Comparison of ENCODE assay signal across 17 cellular contexts in genomic region chr19:23365222-23365621, GRCh38. TPM values are rescaled to one million over a fixed set of nuclear protein-coding genes. Genes with fewer than 3 reads are reported as not detected.
DNase-seq lines count a peak whose midpoint lies in the region; ATAC-seq, FAIRE-seq and TF ChIP-seq lines count a peak whose summit lies in the region.
"Had no signal": no experiment of that assay in that cellular context is flagged by ENCODE, and none has a peak within 500 bp of the region (broad histone marks: within the 10 kb centered on the region; RNA-seq: fewer than 3 reads in every experiment).

No MANE protein-coding gene starts in this region.

- H3K79me2 ChIP-seq in mammary epithelial cell (ENCODE audit: insufficient read depth, low read length) (peaks cover 8% of the 10 kb centered on the region), PC-3 (ENCODE audit: low read length) (no peaks in the 10 kb centered on the region)

- H3K9me3 Mint-ChIP-seq in activated CD4-positive, alpha-beta T cell treated with anti-CD3 and anti-CD28 coated beads, Interleukin-2, amount 10 ng/mL, durations not matched to agents 7 days and 5 days, result peaks cover 36% of the 10 kb centered on the region

- no peak overlapping the region for H3K27ac Mint-ChIP-seq in activated CD4-positive, alpha-beta T cell treated with anti-CD3 and anti-CD28 coated beads, Interleukin-2, amount 10 ng/mL, durations not matched to agents 7 days and 5 days
- H3K27ac Mint-ChIP-seq: CD14-positive monocyte; CD8-positive, alpha-beta memory T cell; GM23338; IgD-negative memory B cell had no signal

- CTCF ChIA-PET in mammary epithelial cell (lab: Charles Lee; ENCODE audit: low non-redundant PET), result no interaction called here
- CTCF ChIA-PET in PC-3 (lab: Charles Lee), result no interaction called here
- CTCF ChIA-PET in activated CD4-positive, alpha-beta T cell treated with anti-CD3 and anti-CD28 coated beads, Interleukin-2, amount 10 ng/mL, durations not matched to agents 7 days and 5 days (lab: Charles Lee), result interaction anchor here (0.6 kb wide), 1 partner anchor 727 kb away, joined by 4 read pairs; no protein-coding TSS in a partner anchor

- in situ Hi-C loops in mammary epithelial cell (cut with MboI; ENCODE audit: low sequenced_read_pairs in 2 of 2), result no loop called here

- no peaks in the 10 kb centered on the region for H3K4me1 ChIP-seq in mammary epithelial cell (ENCODE audit: insufficient read depth, low read length)
- no peaks in the 10 kb centered on the region for H3K4me1 ChIP-seq in breast epithelium
- no peaks in the 10 kb centered on the region for H3K4me1 ChIP-seq in PC-3 (ENCODE audit: insufficient read depth, low read length)
- H3K4me1 ChIP-seq: Caco-2 had no signal

- peaks cover 67% of the 10 kb centered on the region for H3K36me3 Mint-ChIP-seq in activated CD4-positive, alpha-beta T cell treated with anti-CD3 and anti-CD28 coated beads, Interleukin-2, amount 10 ng/mL, durations not matched to agents 7 days and 5 days (ENCODE audit: low read depth)

- H3K36me3 ChIP-seq in mammary epithelial cell (ENCODE audit: insufficient read depth, low read length) (peaks cover 17% of the 10 kb centered on the region), breast epithelium (peaks cover 9% of the 10 kb centered on the region), PC-3 (ENCODE audit: low read depth, low read length) (peaks cover 75% of the 10 kb centered on the region), bronchial epithelial cell (ENCODE audit: control insufficient read depth, insufficient read depth, low read length) (peaks cover 2% of the 10 kb centered on the region)

- no peak for FAIRE-seq in bronchial epithelial cell (lab: Jason Lieb, UNC)
- FAIRE-seq: GM12878, GM18507 had no signal

- H3K27me3 ChIP-seq in mammary epithelial cell (ENCODE audit: insufficient read depth, low read length) (no peaks in the 10 kb centered on the region), breast epithelium (no peaks in the 10 kb centered on the region), PC-3 (ENCODE audit: low read length) (no peaks in the 10 kb centered on the region), bronchial epithelial cell (ENCODE audit: control insufficient read depth, insufficient read depth, low read length) (no peaks in the 10 kb centered on the region)

- H3K27ac ChIP-seq in mammary epithelial cell (ENCODE audit: insufficient read depth, low read depth, low read length) (no peak overlapping the region), breast epithelium (no peak overlapping the region), PC-3 (ENCODE audit: low read length) (no peak overlapping the region)
- H3K27ac ChIP-seq: 22Rv1 had no signal

- dilution Hi-C loops in mammary epithelial cell (cut with HindIII; ENCODE audit: low sequenced_read_pairs), result no loop called here

- H3K4me3 Mint-ChIP-seq in activated CD4-positive, alpha-beta T cell treated with anti-CD3 and anti-CD28 coated beads, Interleukin-2, amount 10 ng/mL, durations not matched to agents 7 days and 5 days, result no peak overlapping the region
- H3K4me3 Mint-ChIP-seq: CD14-positive monocyte; CD8-positive, alpha-beta memory T cell; GM23338; IgD-negative memory B cell had no signal

- POLR2A ChIA-PET in PC-3 (lab: Charles Lee; ENCODE audit: unreplicated experiment), result no interaction called here
- POLR2A ChIA-PET in activated CD4-positive, alpha-beta T cell treated with anti-CD3 and anti-CD28 coated beads, Interleukin-2, amount 10 ng/mL, durations not matched to agents 7 days and 5 days (lab: Charles Lee), result no interaction called here

- DNase-seq in mammary epithelial cell (peak; percentile 12), breast epithelium (ENCODE audit: low spot score in 2 of 2) (no peak), PC-3 (peak; percentile 62), bronchial epithelial cell (ENCODE audit: low read depth) (peak; percentile 38), sciatic nerve (ENCODE audit: low spot score) (no peak)
- no peak for DNase-seq in stimulated activated naive CD8-positive, alpha-beta T cell treated with anti-CD3 and anti-CD28 coated beads, Interleukin-15, Interleukin-2, amounts not matched to agents 100 U/mL and 50 U/mL, for 24 hours
- no peak for DNase-seq in activated CD4-positive, alpha-beta T cell treated with anti-CD3 and anti-CD28 coated beads, Interleukin-2, amount 10 ng/mL, durations not matched to agents 7 days and 5 days
- DNase-seq: Caco-2; CD8-positive, alpha-beta memory T cell; H7 had no signal

- no peak for TF ChIP-seq POLR2A in breast epithelium (IDR thresholded peaks at IDR 0.05)

- H3K9me3 ChIP-seq in mammary epithelial cell (replicated peaks; ENCODE audit: insufficient read depth, low read length), result peaks cover 63% of the 10 kb centered on the region
- peaks cover 64 to 87% of the 10 kb centered on the region in 2 donors for H3K9me3 ChIP-seq in breast epithelium
- peaks cover 51% of the 10 kb centered on the region for H3K9me3 ChIP-seq in PC-3 (ENCODE audit: low read length)

- H2AFZ ChIP-seq in mammary epithelial cell (ENCODE audit: low read depth, low read length) (no peak overlapping the region), PC-3 (ENCODE audit: low read length) (no peak overlapping the region)
- H2AFZ ChIP-seq: GM23338 had no signal

- H3K9ac ChIP-seq in mammary epithelial cell (ENCODE audit: insufficient read depth, low read length) (no peak overlapping the region), PC-3 (ENCODE audit: low read length) (no peak overlapping the region)

- ATAC-seq in PC-3 (peak; percentile 71; the same call in 1 of the 2 replicates), HG02885 (IDR thresholded peaks at IDR 0.05; ENCODE audit: poor library complexity, unreplicated experiment) (no peak), sciatic nerve (no peak)
- no peak for ATAC-seq in stimulated activated naive CD8-positive, alpha-beta T cell treated with anti-CD3 and anti-CD28 coated beads, Interleukin-15, Interleukin-2, amounts not matched to agents 100 U/mL and 50 U/mL, for 24 hours
- ATAC-seq: GM12878, GM23338 had no signal

- no peak for TF ChIP-seq CTCF in mammary epithelial cell (conservative IDR thresholded peaks at IDR 0.05 in 1 of 2, IDR thresholded peaks at IDR 0.05 in 1 of 2; ENCODE audit: extremely low read depth in 1 of 2, insufficient read depth in 1 of 2, low read depth in 1 of 2, low read length in 2 of 2)
- TF ChIP-seq CTCF in breast epithelium (IDR thresholded peaks at IDR 0.05), result no peak
- TF ChIP-seq CTCF in PC-3 (conservative IDR thresholded peaks at IDR 0.05; ENCODE audit: low read depth, low read length), result no peak
- no peak for TF ChIP-seq CTCF in bronchial epithelial cell (IDR thresholded peaks at IDR 0.05; ENCODE audit: insufficient read depth, low read length, severe bottlenecking)

- H3K4me1 Mint-ChIP-seq in activated CD4-positive, alpha-beta T cell treated with anti-CD3 and anti-CD28 coated beads, Interleukin-2, amount 10 ng/mL, durations not matched to agents 7 days and 5 days, result no peaks in the 10 kb centered on the region
- H3K4me1 Mint-ChIP-seq: CD14-positive monocyte; CD8-positive, alpha-beta memory T cell; GM23338; IgD-negative memory B cell had no signal

- 89% methylated on average over 3 of the region's 3 CpGs for WGBS in mammary epithelial cell (ENCODE audit: low coverage, missing lambda C conversion rate)

- BruUV-seq in mammary epithelial cell (replicated peaks; lab: Mats Ljungman, UMichigan) (no TSS peak), PC-3 (replicated peaks; lab: Mats Ljungman, UMichigan) (no TSS peak)

- H3K27me3 Mint-ChIP-seq in activated CD4-positive, alpha-beta T cell treated with anti-CD3 and anti-CD28 coated beads, Interleukin-2, amount 10 ng/mL, durations not matched to agents 7 days and 5 days, result no peaks in the 10 kb centered on the region
- H3K27me3 Mint-ChIP-seq: CD8-positive, alpha-beta memory T cell; IgD-negative memory B cell had no signal

- H4K20me1 ChIP-seq in mammary epithelial cell (ENCODE audit: insufficient read depth, low read length), result no peaks in the 10 kb centered on the region
- H4K20me1 ChIP-seq in PC-3 (ENCODE audit: low read length), result no peaks in the 10 kb centered on the region

- no peaks in the 10 kb centered on the region for H3F3A ChIP-seq in PC-3 (ENCODE audit: low read length, unreplicated experiment)

- H3K9me2 ChIP-seq in PC-3 (replicated peaks; ENCODE audit: low read length), result no peaks in the 10 kb centered on the region

- H3K4me3 ChIP-seq in mammary epithelial cell (replicated peaks in 1 of 3; ENCODE audit: insufficient read depth in 1 of 3, low read depth in 2 of 3, low read length in 3 of 3), result no peak overlapping the region
- no peak overlapping the region for H3K4me3 ChIP-seq in breast epithelium
- H3K4me3 ChIP-seq in PC-3 (ENCODE audit: low read length), result no peak overlapping the region
- H3K4me3 ChIP-seq in bronchial epithelial cell (ENCODE audit: low read depth, low read length), result no peak overlapping the region
- H3K4me3 ChIP-seq: GM12878, GM23338 had no signal

- intact Hi-C loops in mammary epithelial cell (cut with micrococcal nuclease), result no loop called here
- intact Hi-C loops in breast epithelium (cut with DNase I; ENCODE audit: low total_unique reads), result no loop called here
- intact Hi-C loops in PC-3 (cut with micrococcal nuclease), result no loop called here
- intact Hi-C loops in sciatic nerve (cut with DNase I), result no loop called here

- H3K4me2 ChIP-seq in mammary epithelial cell (ENCODE audit: insufficient read depth, low read depth, low read length) (no peak overlapping the region), PC-3 (ENCODE audit: low read length) (no peak overlapping the region)
- H3K4me2 ChIP-seq: GM23338 had no signal

RNA-seq across cellular contexts. Expression of gene ZNF91, which starts 30.0 kb away (rescaled TPM):
- total RNA-seq in mammary epithelial cell (10 to 100 TPM; 27.8 to 43.7 TPM), breast epithelium (100 to 1,000 TPM; 106 to 201 (median 149) TPM), PC-3 (2014; rRNA removed) (18.7 and 22.2 TPM in 2 replicates), bronchial epithelial cell (7.9 and 12.8 TPM in 2 replicates), sciatic nerve (91.2 TPM)
- 8.4 TPM for polyA plus RNA-seq in mammary epithelial cell
- polyA minus RNA-seq in mammary epithelial cell, result 34.1 TPM
- 10 to 100 TPM; 56.8 to 64.7 TPM for total RNA-seq in activated CD4-positive, alpha-beta T cell treated with anti-CD3 and anti-CD28 coated beads, Interleukin-2, amount 10 ng/mL, durations not matched to agents 7 days and 5 days

Comparison
In these comparisons a context has a peak if more than half of its experiments do, and no peak if none do; other contexts are left out.
1. DNase-seq: peak in mammary epithelial cell (single experiment), PC-3 (single experiment) and bronchial epithelial cell (single experiment); none in breast epithelium (0 of 2), stimulated activated naive CD8-positive, alpha-beta T cell treated with anti-CD3 and anti-CD28 coated beads, Interleukin-15, Interleukin-2, amounts not matched to agents 100 U/mL and 50 U/mL, for 24 hours (single experiment), sciatic nerve (single experiment) and activated CD4-positive, alpha-beta T cell treated with anti-CD3 and anti-CD28 coated beads, Interleukin-2, amount 10 ng/mL, durations not matched to agents 7 days and 5 days (single experiment).